ENCODE assay signal across 11 cellular contexts in genomic region chr17:17180141-17180603, GRCh38. TPM values are rescaled to one million over a fixed set of nuclear protein-coding genes. Genes with fewer than 3 reads are reported as not detected.
A peak's percentile ranks its signal among the peaks of the same experiment; 100 is the strongest.
DNase-seq lines count a peak whose midpoint lies in the region; ATAC-seq lines count a peak whose summit lies in the region.
"Had no signal": no experiment of that assay in that cellular context is flagged by ENCODE, and none has a peak within 500 bp of the region (broad histone marks: within the 10 kb centered on the region; RNA-seq: fewer than 3 reads in every experiment).

No MANE protein-coding gene starts in this region.

- peak; percentile 71 to 82 for ATAC-seq in right cardiac atrium

- H3K27ac ChIP-seq in right cardiac atrium (ENCODE audit: low read length) (peak overlapping the region; percentile 8), thymus (ENCODE audit: low read depth) (peak overlapping the region; percentile 75)

- H3K9me3 ChIP-seq in right cardiac atrium (ENCODE audit: control insufficient read depth, low read length): no peaks in the 10 kb centered on the region
- peaks cover 3% of the 10 kb centered on the region for H3K9me3 ChIP-seq in thymus (ENCODE audit: control insufficient read depth)
- H3K9me3 ChIP-seq: tibial artery had no signal

- DNase-seq in stimulated activated CD4-positive, alpha-beta T cell treated with anti-CD3 and anti-CD28 coated beads, Interleukin-4, amount 100 ng/mL, for 1 hour: peak; percentile 24
- no peak for DNase-seq in stimulated activated CD4-positive, alpha-beta T cell treated with anti-CD3 and anti-CD28 coated beads, Interleukin-2, amount 100 ng/mL, for 48 hours
- peak; percentile 21 for DNase-seq in activated naive CD4-positive, alpha-beta T cell treated with anti-CD3 and anti-CD28 coated beads, Interleukin-2, amount 50 U/mL, for 16 hours
- DNase-seq in right cardiac atrium (peak in 2 of 3 donors; percentile 68 to 81), medulla oblongata (ENCODE audit: extremely low spot score) (no peak), H7 (no peak), D341Med (ENCODE audit: low spot score) (no peak)
- DNase-seq: GDM1, NCI-H1694 treated with DMSO at 0.1 percent for 48 hours had no signal

- intact Hi-C loops in right cardiac atrium (cut with DNase I): no loop called here

- no peaks in the 10 kb centered on the region for H3K27me3 ChIP-seq in right cardiac atrium (ENCODE audit: control insufficient read depth, insufficient read depth)
- H3K27me3 ChIP-seq in thymus (ENCODE audit: control insufficient read depth, insufficient read depth): no peaks in the 10 kb centered on the region
- no peaks in the 10 kb centered on the region for H3K27me3 ChIP-seq in H7 (ENCODE audit: control insufficient read depth, insufficient read depth, low read length)
- H3K27me3 ChIP-seq: tibial artery had no signal

- peaks cover 2% of the 10 kb centered on the region for H3K4me1 ChIP-seq in right cardiac atrium (ENCODE audit: control insufficient read depth, insufficient read depth, low read length)
- H3K4me1 ChIP-seq in thymus (ENCODE audit: control insufficient read depth, insufficient read depth, low read length): peaks cover 20% of the 10 kb centered on the region

- H3K36me3 ChIP-seq in thymus (ENCODE audit: control insufficient read depth, insufficient read depth): peaks cover 62% of the 10 kb centered on the region
- H3K36me3 ChIP-seq in H7 (replicated peaks; ENCODE audit: control insufficient read depth, insufficient read depth, low read length): peaks cover 31% of the 10 kb centered on the region

- H3K4me3 ChIP-seq in right cardiac atrium (ENCODE audit: low read length) (no peak overlapping the region), thymus (ENCODE audit: low read length) (no peak overlapping the region), H7 (ENCODE audit: insufficient read depth, low read depth, low read length) (no peak overlapping the region)
- H3K4me3 ChIP-seq: tibial artery had no signal

- WGBS in right cardiac atrium: 74% methylated on average over 9 of the region's 9 CpGs
- 90% methylated on average over 9 of the region's 9 CpGs for WGBS in thymus

RNA-seq across cellular contexts. Expression of gene PLD6, which starts 26.0 kb away (rescaled TPM):
- total RNA-seq in right cardiac atrium: 1 to 10 TPM; 3.8 to 5.4 (median 4.0) TPM
- polyA plus RNA-seq in right cardiac atrium (2.9 TPM), thymus (3.8 TPM)
- total RNA-seq in H7 (2014; rRNA removed; shearing (Covaris generic)): 0.17 TPM in 1 of 2 replicates, not detected in the other

RNA-seq across cellular contexts. Expression of gene FLCN, which starts 56.8 kb away (rescaled TPM):
- total RNA-seq in right cardiac atrium: 10 to 100 TPM; 22.9 to 55.7 (median 30.7) TPM
- 30.7 TPM for polyA plus RNA-seq in right cardiac atrium
- 14.4 TPM for polyA plus RNA-seq in thymus
- 36.4 and 42.9 TPM in 2 replicates for total RNA-seq in H7 (2014; rRNA removed; shearing (Covaris generic))

Comparison
In these comparisons a context has a peak if more than half of its experiments do, and no peak if none do; other contexts are left out.
1. DNase-seq: peak in stimulated activated CD4-positive, alpha-beta T cell treated with anti-CD3 and anti-CD28 coated beads, Interleukin-4, amount 100 ng/mL, for 1 hour (single experiment), activated naive CD4-positive, alpha-beta T cell treated with anti-CD3 and anti-CD28 coated beads, Interleukin-2, amount 50 U/mL, for 16 hours (single experiment) and right cardiac atrium (2 of 3); none in stimulated activated CD4-positive, alpha-beta T cell treated with anti-CD3 and anti-CD28 coated beads, Interleukin-2, amount 100 ng/mL, for 48 hours (0 of 2), medulla oblongata (single experiment), H7 (single experiment) and D341Med (single experiment).